ENCODE assay signal across 1 cellular context in the genomic region with DNA sequence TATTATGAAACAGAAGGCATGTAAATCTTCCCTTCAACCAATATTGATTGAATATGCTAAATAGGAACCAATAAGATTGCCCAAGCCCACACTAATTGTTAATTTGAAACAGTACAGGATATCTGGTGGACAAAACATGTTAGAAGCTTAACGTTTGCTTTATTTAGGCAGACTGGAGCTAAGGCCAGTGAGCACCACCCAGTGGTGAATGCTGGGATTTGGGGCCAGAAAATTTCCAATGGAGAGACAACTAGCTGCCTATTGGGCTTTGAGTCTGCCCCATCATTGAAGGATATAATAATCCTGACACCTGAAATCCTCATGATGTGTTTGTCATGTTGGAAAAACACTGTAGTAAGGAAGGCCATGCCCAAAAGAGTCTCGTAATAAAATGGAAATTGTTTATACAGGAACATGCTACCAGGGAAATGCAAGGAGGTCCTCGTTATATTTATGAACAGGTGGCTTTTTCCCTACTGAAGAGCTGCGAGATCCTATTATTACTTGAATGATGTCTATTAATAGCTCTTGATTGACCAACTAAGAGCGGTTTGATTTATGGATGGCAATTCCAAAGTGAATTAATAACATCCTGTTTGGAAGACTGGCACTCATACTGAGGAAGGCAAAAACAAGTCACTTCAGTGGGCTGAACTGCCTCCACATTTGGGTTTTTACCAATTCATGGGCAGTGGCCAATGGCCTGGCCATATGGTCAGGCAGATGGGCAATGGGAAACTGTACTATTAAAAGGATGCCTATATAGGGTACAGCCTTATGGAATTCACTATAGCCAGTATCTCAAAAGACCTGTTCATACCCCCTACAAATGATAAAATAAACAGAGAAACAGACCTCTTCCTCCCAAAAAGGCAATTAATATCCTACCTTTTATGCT.
TF ChIP-seq lines count a peak whose summit lies in the region.

No MANE protein-coding gene starts in this region.

TF ChIP-seq in HEK293, 187 proteins besides CTCF, POLR2A, EP300 and RAD21 (continued from another document):
- TF ChIP-seq HIC1 (tag by site-specific recombination; IDR thresholded peaks at IDR 0.05): no peak
- TF ChIP-seq ZNF654 (tag by site-specific recombination; IDR thresholded peaks at IDR 0.05; ENCODE audit: low read depth): peak; percentile 50
- no peak for TF ChIP-seq GLIS1 (tag by site-specific recombination; IDR thresholded peaks at IDR 0.05)
